Comparison of ENCODE assay signal across 1 cellular context in the genomic region with DNA sequence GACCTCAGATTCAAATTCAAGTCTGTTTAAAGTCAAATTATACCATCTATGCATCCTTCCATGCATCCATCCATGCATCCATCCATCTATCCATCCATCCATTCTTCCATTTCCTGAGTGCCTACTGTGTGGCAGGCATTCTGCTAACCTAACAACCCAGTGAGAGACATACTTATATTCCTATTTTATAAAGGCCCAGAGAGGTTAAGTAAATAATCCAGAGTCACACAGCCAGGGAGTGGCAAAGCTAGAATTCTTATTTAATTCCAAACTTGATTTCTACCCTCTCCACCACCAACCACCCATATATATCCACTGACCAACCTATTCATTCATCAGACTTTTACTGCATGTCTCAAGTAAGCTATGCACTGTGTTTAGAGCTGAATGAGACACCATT.
TF ChIP-seq lines count a peak whose summit lies in the region.

No MANE protein-coding gene starts in this region.

TF ChIP-seq in K562, 482 proteins besides CTCF, POLR2A, EP300 and RAD21 (continued from another document):
- TF ChIP-seq, protein P1, sequence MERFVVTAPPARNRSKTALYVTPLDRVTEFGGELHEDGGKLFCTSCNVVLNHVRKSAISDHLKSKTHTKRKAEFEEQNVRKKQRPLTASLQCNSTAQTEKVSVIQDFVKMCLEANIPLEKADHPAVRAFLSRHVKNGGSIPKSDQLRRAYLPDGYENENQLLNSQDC (CRISPR knock-in tag; IDR thresholded peaks at IDR 0.05), result 0 out of 2 replicates have a peak, but pooled peaks have one; percentile 1
- no peak for TF ChIP-seq ZNF76 (CRISPR knock-in tag; IDR thresholded peaks at IDR 0.05; ENCODE audit: borderline replicate concordance)
- TF ChIP-seq MAFF (IDR thresholded peaks at IDR 0.05; ENCODE audit: low read length), result no peak
- TF ChIP-seq ZKSCAN1 (IDR thresholded peaks at IDR 0.05; ENCODE audit: low read depth, low read length), result no peak
- TF ChIP-seq, protein P2, sequence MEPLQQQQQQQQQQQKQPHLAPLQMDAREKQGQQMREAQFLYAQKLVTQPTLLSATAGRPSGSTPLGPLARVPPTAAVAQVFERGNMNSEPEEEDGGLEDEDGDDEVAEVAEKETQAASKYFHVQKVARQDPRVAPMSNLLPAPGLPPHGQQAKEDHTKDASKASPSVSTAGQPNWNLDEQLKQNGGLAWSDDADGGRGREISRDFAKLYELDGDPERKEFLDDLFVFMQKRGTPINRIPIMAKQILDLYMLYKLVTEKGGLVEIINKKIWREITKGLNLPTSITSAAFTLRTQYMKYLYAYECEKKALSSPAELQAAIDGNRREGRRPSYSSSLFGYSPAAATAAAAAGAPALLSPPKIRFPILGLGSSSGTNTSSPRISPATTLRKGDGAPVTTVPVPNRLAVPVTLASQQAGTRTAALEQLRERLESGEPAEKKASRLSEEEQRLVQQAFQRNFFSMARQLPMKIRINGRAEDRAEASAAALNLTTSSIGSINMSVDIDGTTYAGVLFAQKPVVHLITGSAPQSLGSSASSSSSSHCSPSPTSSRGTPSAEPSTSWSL (CRISPR knock-in tag; IDR thresholded peaks at IDR 0.05; ENCODE audit: borderline replicate concordance), result no peak
- TF ChIP-seq ZSCAN29 (IDR thresholded peaks at IDR 0.05), result no peak
- no peak for TF ChIP-seq SMARCA5 (IDR thresholded peaks at IDR 0.05)
- no peak for TF ChIP-seq ZSCAN32 (CRISPR knock-in tag; IDR thresholded peaks at IDR 0.05)
- no peak for TF ChIP-seq BRD9 (IDR thresholded peaks at IDR 0.05; ENCODE audit: low read depth, partially characterized antibody)
- no peak for TF ChIP-seq RBM22 (IDR thresholded peaks at IDR 0.05; ENCODE audit: low read depth, low read length, poor library complexity, severe bottlenecking)
- TF ChIP-seq HDAC2 (IDR thresholded peaks at IDR 0.05), result no peak
- TF ChIP-seq ILK (tag; IDR thresholded peaks at IDR 0.05; ENCODE audit: borderline replicate concordance, low read depth), result no peak
- TF ChIP-seq, protein P3, sequence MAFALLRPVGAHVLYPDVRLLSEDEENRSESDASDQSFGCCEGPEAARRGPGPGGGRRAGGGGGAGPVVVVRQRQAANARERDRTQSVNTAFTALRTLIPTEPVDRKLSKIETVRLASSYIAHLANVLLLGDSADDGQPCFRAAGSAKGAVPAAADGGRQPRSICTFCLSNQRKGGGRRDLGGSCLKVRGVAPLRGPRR (CRISPR knock-in tag; IDR thresholded peaks at IDR 0.05), result peak; percentile 13; the same call in 1 of the 2 replicates
- no peak for TF ChIP-seq ESRRA (IDR thresholded peaks at IDR 0.05; ENCODE audit: borderline replicate concordance, low read depth)
- TF ChIP-seq MEIS2 (IDR thresholded peaks at IDR 0.05; ENCODE audit: partially characterized antibody), result no peak
- TF ChIP-seq, protein P4, sequence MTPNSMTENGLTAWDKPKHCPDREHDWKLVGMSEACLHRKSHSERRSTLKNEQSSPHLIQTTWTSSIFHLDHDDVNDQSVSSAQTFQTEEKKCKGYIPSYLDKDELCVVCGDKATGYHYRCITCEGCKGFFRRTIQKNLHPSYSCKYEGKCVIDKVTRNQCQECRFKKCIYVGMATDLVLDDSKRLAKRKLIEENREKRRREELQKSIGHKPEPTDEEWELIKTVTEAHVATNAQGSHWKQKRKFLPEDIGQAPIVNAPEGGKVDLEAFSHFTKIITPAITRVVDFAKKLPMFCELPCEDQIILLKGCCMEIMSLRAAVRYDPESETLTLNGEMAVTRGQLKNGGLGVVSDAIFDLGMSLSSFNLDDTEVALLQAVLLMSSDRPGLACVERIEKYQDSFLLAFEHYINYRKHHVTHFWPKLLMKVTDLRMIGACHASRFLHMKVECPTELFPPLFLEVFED (CRISPR knock-in tag; conservative IDR thresholded peaks at IDR 0.05), result no peak
- peak; percentile 47; the same call in 1 of the 2 replicates for TF ChIP-seq GTF2A2 (tag; IDR thresholded peaks at IDR 0.05)
- TF ChIP-seq POLR2AphosphoS2 (IDR thresholded peaks at IDR 0.05; ENCODE audit: low read length), result no peak
- peak; percentile 90 for TF ChIP-seq ADNP (tag; IDR thresholded peaks at IDR 0.05)
- no peak for TF ChIP-seq PTTG1 (tag; IDR thresholded peaks at IDR 0.05; ENCODE audit: low read depth)
- no peak for TF ChIP-seq CREM (IDR thresholded peaks at IDR 0.05; ENCODE audit: low read depth)
- no peak for TF ChIP-seq CBX1 (IDR thresholded peaks at IDR 0.05; ENCODE audit: low read depth)
